ENCODE assay signal across 1 cellular context in the genomic region with DNA sequence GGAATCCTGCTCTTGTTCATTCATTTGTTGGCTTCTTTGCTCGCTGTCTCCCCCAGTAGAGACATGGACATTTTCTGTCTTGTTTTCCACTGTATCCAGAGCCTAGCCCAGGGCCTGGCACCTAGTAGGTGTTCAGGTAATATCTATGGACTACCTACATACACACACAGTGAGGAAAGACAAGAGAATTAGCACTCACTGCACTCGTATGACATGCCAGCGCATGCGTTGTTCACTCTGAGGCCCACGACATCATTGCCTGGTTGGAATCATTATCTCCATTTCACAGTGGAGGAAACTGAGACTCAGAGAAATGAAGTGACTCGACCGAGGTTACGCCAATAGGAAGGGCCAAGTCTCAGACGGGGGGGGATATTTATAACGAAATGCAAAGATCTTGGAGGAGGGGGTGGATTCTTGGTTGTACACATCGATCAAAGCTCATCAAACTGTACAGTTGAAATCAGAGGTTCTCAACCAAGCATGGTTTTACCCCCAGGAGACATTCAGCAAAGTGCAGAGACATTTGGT.
TF ChIP-seq lines count a peak whose summit lies in the region.

No MANE protein-coding gene starts in this region.

TF ChIP-seq in HepG2, 621 proteins besides CTCF, POLR2A, EP300 and RAD21 (continued from another document):
- TF ChIP-seq, protein P1, sequence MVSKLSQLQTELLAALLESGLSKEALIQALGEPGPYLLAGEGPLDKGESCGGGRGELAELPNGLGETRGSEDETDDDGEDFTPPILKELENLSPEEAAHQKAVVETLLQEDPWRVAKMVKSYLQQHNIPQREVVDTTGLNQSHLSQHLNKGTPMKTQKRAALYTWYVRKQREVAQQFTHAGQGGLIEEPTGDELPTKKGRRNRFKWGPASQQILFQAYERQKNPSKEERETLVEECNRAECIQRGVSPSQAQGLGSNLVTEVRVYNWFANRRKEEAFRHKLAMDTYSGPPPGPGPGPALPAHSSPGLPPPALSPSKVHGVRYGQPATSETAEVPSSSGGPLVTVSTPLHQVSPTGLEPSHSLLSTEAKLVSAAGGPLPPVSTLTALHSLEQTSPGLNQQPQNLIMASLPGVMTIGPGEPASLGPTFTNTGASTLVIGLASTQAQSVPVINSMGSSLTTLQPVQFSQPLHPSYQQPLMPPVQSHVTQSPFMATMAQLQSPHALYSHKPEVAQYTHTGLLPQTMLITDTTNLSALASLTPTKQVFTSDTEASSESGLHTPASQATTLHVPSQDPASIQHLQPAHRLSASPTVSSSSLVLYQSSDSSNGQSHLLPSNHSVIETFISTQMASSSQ (IDR thresholded peaks at IDR 0.05; ENCODE audit: low read depth) = no peak
- TF ChIP-seq, protein P1 (CRISPR knock-in tag; IDR thresholded peaks at IDR 0.05; ENCODE audit: borderline replicate concordance) = no peak
- TF ChIP-seq ZSCAN22 (CRISPR knock-in tag; IDR thresholded peaks at IDR 0.05) (no peak), PITX1 (CRISPR knock-in tag; IDR thresholded peaks at IDR 0.05) (peak; percentile 1; the same call in 1 of the 2 replicates), ZNF83 (CRISPR knock-in tag; IDR thresholded peaks at IDR 0.05; ENCODE audit: borderline replicate concordance) (no peak), REL (CRISPR knock-in tag; conservative IDR thresholded peaks at IDR 0.05) (peak; percentile 59; the same call in 1 of the 2 replicates), ZEB1 (IDR thresholded peaks at IDR 0.05; ENCODE audit: insufficient replicate concordance, low read depth) (no peak), ZNF713 (CRISPR knock-in tag; IDR thresholded peaks at IDR 0.05) (0 out of 2 replicates have a peak, but pooled peaks have one; percentile 72), TGIF2 (CRISPR knock-in tag; IDR thresholded peaks at IDR 0.05) (0 out of 2 replicates have a peak, but pooled peaks have one; percentile 8), TEAD3 (CRISPR knock-in tag; optimal IDR thresholded peaks at IDR 0.05; ENCODE audit: borderline replicate concordance) (no peak), MZF1 (CRISPR knock-in tag; IDR thresholded peaks at IDR 0.05; ENCODE audit: borderline replicate concordance) (no peak), ATF7-NPFF (CRISPR knock-in tag; IDR thresholded peaks at IDR 0.05; ENCODE audit: low read depth) (0 out of 2 replicates have a peak, but pooled peaks have one; percentile 43), ZMYM3 (CRISPR knock-in tag; IDR thresholded peaks at IDR 0.05) (0 out of 2 replicates have a peak, but pooled peaks have one; percentile 4), CCDC6 (CRISPR knock-in tag; IDR thresholded peaks at IDR 0.05) (peak; percentile 22; the same call in 1 of the 2 replicates), ZNF747 (CRISPR knock-in tag; IDR thresholded peaks at IDR 0.05; ENCODE audit: borderline replicate concordance) (no peak), YEATS4 (CRISPR knock-in tag; IDR thresholded peaks at IDR 0.05; ENCODE audit: borderline replicate concordance) (0 out of 2 replicates have a peak, but pooled peaks have one; percentile 2), BORCS8-MEF2B (CRISPR knock-in tag; IDR thresholded peaks at IDR 0.05) (no peak), ZIK1 (CRISPR knock-in tag; IDR thresholded peaks at IDR 0.05; ENCODE audit: borderline replicate concordance, low read depth) (no peak), ELF4 (CRISPR knock-in tag; IDR thresholded peaks at IDR 0.05; ENCODE audit: borderline replicate concordance) (no peak), ZNF720 (CRISPR knock-in tag; IDR thresholded peaks at IDR 0.05) (no peak), ZKSCAN8 (CRISPR knock-in tag; IDR thresholded peaks at IDR 0.05; ENCODE audit: borderline replicate concordance) (no peak), ZKSCAN1 (IDR thresholded peaks at IDR 0.05; ENCODE audit: low read length) (peak; percentile 73), ZNF335 (CRISPR knock-in tag; IDR thresholded peaks at IDR 0.05) (no peak), ZFAT (CRISPR knock-in tag; conservative IDR thresholded peaks at IDR 0.05) (no peak), MEF2D (CRISPR knock-in tag; IDR thresholded peaks at IDR 0.05) (0 out of 2 replicates have a peak, but pooled peaks have one; percentile 11), MAZ (IDR thresholded peaks at IDR 0.05; ENCODE audit: borderline replicate concordance, low read depth, low read length) (0 out of 2 replicates have a peak, but pooled peaks have one; percentile 5), MAZ (CRISPR knock-in tag; IDR thresholded peaks at IDR 0.05; ENCODE audit: low read depth) (no peak), PRPF4 (IDR thresholded peaks at IDR 0.05; ENCODE audit: low read depth, low read length, poor library complexity, severe bottlenecking) (peak; percentile 56), HDAC1 (CRISPR knock-in tag; IDR thresholded peaks at IDR 0.05) (peak; percentile 24), ZNF782 (CRISPR knock-in tag; IDR thresholded peaks at IDR 0.05; ENCODE audit: borderline replicate concordance) (peak; percentile 6; the same call in 1 of the 2 replicates), ZNF567 (CRISPR knock-in tag; IDR thresholded peaks at IDR 0.05; ENCODE audit: borderline replicate concordance) (no peak), PPARG (CRISPR knock-in tag; conservative IDR thresholded peaks at IDR 0.05) (0 out of 2 replicates have a peak, but pooled peaks have one; percentile 0), MXD4 (CRISPR knock-in tag; IDR thresholded peaks at IDR 0.05) (no peak), MEIS1 (CRISPR knock-in tag; IDR thresholded peaks at IDR 0.05; ENCODE audit: borderline replicate concordance) (0 out of 2 replicates have a peak, but pooled peaks have one; percentile 16), ZNF788 (CRISPR knock-in tag; IDR thresholded peaks at IDR 0.05; ENCODE audit: borderline replicate concordance) (0 out of 2 replicates have a peak, but pooled peaks have one; percentile 0), ZBTB38 (CRISPR knock-in tag; IDR thresholded peaks at IDR 0.05) (peak; percentile 66; the same call in 1 of the 2 replicates), CCAR2 (optimal IDR thresholded peaks at IDR 0.05; ENCODE audit: low read depth, low read length) (peak; percentile 34)
- TF ChIP-seq, protein P2, sequence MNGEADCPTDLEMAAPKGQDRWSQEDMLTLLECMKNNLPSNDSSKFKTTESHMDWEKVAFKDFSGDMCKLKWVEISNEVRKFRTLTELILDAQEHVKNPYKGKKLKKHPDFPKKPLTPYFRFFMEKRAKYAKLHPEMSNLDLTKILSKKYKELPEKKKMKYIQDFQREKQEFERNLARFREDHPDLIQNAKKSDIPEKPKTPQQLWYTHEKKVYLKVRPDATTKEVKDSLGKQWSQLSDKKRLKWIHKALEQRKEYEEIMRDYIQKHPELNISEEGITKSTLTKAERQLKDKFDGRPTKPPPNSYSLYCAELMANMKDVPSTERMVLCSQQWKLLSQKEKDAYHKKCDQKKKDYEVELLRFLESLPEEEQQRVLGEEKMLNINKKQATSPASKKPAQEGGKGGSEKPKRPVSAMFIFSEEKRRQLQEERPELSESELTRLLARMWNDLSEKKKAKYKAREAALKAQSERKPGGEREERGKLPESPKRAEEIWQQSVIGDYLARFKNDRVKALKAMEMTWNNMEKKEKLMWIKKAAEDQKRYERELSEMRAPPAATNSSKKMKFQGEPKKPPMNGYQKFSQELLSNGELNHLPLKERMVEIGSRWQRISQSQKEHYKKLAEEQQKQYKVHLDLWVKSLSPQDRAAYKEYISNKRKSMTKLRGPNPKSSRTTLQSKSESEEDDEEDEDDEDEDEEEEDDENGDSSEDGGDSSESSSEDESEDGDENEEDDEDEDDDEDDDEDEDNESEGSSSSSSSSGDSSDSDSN (CRISPR knock-in tag; IDR thresholded peaks at IDR 0.05) = peak; percentile 12; the same call in 1 of the 2 replicates
- TF ChIP-seq, protein P3, sequence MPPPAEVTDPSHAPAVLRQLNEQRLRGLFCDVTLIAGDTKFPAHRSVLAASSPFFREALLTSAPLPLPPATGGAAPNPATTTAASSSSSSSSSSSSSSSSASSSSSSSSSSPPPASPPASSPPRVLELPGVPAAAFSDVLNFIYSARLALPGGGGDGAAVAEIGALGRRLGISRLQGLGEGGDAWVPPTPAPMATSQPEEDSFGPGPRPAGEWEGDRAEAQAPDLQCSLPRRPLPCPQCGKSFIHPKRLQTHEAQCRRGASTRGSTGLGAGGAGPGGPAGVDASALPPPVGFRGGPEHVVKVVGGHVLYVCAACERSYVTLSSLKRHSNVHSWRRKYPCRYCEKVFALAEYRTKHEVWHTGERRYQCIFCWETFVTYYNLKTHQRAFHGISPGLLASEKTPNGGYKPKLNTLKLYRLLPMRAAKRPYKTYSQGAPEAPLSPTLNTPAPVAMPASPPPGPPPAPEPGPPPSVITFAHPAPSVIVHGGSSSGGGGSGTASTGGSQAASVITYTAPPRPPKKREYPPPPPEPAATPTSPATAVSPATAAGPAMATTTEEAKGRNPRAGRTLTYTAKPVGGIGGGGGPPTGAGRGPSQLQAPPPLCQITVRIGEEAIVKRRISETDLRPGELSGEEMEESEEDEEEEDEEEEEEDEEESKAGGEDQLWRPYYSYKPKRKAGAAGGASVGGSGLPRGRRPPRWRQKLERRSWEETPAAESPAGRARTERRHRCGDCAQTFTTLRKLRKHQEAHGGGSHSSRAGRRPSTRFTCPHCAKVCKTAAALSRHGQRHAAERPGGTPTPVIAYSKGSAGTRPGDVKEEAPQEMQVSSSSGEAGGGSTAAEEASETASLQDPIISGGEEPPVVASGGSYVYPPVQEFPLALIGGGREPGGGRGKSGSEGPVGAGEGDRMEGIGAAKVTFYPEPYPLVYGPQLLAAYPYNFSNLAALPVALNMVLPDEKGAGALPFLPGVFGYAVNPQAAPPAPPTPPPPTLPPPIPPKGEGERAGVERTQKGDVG (CRISPR knock-in tag; IDR thresholded peaks at IDR 0.05; ENCODE audit: borderline replicate concordance) = peak; percentile 88; the same call in 1 of the 2 replicates
- TF ChIP-seq, protein P4, sequence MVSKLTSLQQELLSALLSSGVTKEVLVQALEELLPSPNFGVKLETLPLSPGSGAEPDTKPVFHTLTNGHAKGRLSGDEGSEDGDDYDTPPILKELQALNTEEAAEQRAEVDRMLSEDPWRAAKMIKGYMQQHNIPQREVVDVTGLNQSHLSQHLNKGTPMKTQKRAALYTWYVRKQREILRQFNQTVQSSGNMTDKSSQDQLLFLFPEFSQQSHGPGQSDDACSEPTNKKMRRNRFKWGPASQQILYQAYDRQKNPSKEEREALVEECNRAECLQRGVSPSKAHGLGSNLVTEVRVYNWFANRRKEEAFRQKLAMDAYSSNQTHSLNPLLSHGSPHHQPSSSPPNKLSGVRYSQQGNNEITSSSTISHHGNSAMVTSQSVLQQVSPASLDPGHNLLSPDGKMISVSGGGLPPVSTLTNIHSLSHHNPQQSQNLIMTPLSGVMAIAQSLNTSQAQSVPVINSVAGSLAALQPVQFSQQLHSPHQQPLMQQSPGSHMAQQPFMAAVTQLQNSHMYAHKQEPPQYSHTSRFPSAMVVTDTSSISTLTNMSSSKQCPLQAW (CRISPR knock-in tag; IDR thresholded peaks at IDR 0.05) = peak; percentile 9; the same call in 1 of the 2 replicates
- TF ChIP-seq, protein P5, sequence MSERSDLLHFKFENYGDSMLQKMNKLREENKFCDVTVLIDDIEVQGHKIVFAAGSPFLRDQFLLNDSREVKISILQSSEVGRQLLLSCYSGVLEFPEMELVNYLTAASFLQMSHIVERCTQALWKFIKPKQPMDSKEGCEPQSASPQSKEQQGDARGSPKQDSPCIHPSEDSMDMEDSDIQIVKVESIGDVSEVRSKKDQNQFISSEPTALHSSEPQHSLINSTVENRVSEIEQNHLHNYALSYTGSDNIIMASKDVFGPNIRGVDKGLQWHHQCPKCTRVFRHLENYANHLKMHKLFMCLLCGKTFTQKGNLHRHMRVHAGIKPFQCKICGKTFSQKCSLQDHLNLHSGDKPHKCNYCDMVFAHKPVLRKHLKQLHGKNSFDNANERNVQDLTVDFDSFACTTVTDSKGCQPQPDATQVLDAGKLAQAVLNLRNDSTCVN (CRISPR knock-in tag; IDR thresholded peaks at IDR 0.05; ENCODE audit: borderline replicate concordance) = peak; percentile 7; the same call in 1 of the 2 replicates
- TF ChIP-seq, protein P6, sequence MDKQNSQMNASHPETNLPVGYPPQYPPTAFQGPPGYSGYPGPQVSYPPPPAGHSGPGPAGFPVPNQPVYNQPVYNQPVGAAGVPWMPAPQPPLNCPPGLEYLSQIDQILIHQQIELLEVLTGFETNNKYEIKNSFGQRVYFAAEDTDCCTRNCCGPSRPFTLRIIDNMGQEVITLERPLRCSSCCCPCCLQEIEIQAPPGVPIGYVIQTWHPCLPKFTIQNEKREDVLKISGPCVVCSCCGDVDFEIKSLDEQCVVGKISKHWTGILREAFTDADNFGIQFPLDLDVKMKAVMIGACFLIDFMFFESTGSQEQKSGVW (CRISPR knock-in tag; IDR thresholded peaks at IDR 0.05; ENCODE audit: borderline replicate concordance) = no peak
- TF ChIP-seq, protein P7, sequence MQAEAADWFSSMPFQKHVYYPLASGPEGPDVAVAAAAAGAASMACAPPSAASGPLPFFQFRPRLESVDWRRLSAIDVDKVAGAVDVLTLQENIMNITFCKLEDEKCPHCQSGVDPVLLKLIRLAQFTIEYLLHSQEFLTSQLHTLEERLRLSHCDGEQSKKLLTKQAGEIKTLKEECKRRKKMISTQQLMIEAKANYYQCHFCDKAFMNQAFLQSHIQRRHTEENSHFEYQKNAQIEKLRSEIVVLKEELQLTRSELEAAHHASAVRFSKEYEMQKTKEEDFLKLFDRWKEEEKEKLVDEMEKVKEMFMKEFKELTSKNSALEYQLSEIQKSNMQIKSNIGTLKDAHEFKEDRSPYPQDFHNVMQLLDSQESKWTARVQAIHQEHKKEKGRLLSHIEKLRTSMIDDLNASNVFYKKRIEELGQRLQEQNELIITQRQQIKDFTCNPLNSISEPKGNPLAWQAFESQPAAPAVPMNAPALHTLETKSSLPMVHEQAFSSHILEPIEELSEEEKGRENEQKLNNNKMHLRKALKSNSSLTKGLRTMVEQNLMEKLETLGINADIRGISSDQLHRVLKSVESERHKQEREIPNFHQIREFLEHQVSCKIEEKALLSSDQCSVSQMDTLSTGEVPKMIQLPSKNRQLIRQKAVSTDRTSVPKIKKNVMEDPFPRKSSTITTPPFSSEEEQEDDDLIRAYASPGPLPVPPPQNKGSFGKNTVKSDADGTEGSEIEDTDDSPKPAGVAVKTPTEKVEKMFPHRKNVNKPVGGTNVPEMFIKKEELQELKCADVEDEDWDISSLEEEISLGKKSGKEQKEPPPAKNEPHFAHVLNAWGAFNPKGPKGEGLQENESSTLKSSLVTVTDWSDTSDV (CRISPR knock-in tag; IDR thresholded peaks at IDR 0.05) = no peak
